34 cellular contexts compared by ENCODE assay signal in the genomic region with DNA sequence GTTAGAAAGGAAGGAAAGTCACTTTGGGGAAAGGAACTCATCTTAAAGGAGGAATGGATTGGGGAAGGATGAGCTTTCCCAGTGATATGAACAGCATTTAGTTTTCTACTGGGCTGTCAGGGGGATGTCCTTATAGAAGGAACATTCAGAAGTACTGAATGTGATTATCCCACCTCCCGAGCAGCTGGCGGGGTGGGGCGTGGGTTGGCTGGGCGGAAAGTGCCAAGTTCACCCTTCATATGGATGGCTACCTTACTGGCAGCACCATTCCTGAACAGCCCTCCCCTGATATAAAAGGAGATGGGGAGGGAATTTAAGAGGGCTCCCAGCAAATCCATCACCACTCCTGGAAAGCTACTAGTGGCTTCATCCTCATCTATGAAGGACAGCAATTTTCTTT.
A peak's percentile ranks its signal among the peaks of the same experiment; 100 is the strongest.
DNase-seq lines count a peak whose midpoint lies in the region; ATAC-seq and TF ChIP-seq lines count a peak whose summit lies in the region.
"Had no signal": no experiment of that assay in that cellular context is flagged by ENCODE, and none has a peak within 500 bp of the region (broad histone marks: within the 10 kb centered on the region; RNA-seq: fewer than 3 reads in every experiment).

No MANE protein-coding gene starts in this region.

- no peaks in the 10 kb centered on the region for H4K20me1 ChIP-seq in GM23338 (replicated peaks; ENCODE audit: insufficient read depth)
- H4K20me1 ChIP-seq: BLaER1; BLaER1 treated with 17β-estradiol and CSF1 and Interleukin-3, amounts not matched to agents 10 nM and 100 nM had no signal

- no peak overlapping the region for H3K27ac Mint-ChIP-seq in GM23338
- H3K27ac Mint-ChIP-seq in brain, result peak overlapping the region in 3 of 5 experiments; percentile 9 to 85 (median 14)
- H3K27ac Mint-ChIP-seq: B cell; CD14-positive monocyte; CD4-positive, alpha-beta memory T cell; CD4-positive, alpha-beta T cell; CD4-positive, CD25-positive, alpha-beta regulatory T cell; CD8-positive, alpha-beta memory T cell; CD8-positive, alpha-beta T cell had no signal

- H3K23ac ChIP-seq in trophoblast cell (ENCODE audit: low read length), result no peak overlapping the region

- DNase-seq in DMS 273 (lab: John Stamatoyannopoulos, UW; ENCODE audit: unreplicated experiment) (peak; percentile 59), DMS 273 treated with DMSO at 0.1 percent for 48 hours (lab: John Stamatoyannopoulos, UW) (no peak), GM23338 (ENCODE audit: low spot score) (no peak), trophoblast cell (no peak), NCI-H1436 (lab: John Stamatoyannopoulos, UW) (no peak), NCI-H146 (lab: John Stamatoyannopoulos, UW) (no peak)
- DNase-seq: 8988T; ACHN; AML-193; BE2C; C1 segment of cervical spinal cord; Caco-2; Calu3; CD4-positive, alpha-beta memory T cell; CD4-positive, alpha-beta T cell; CD4-positive, CD25-positive, alpha-beta regulatory T cell; CD8-positive, alpha-beta memory T cell; CD8-positive, alpha-beta T cell; COR-L47; DMS153; DMS53; DMS79; DMS79 treated with DMSO at 0.1 percent for 48 hours; DND-41; EL had no signal

- H3K79me1 ChIP-seq in trophoblast cell (ENCODE audit: low read length), result no peaks in the 10 kb centered on the region

- H3K36me3 Mint-ChIP-seq in GM23338 (ENCODE audit: low read depth), result no peaks in the 10 kb centered on the region
- H3K36me3 Mint-ChIP-seq in brain, result peaks cover 42% of the 10 kb centered on the region
- H3K36me3 Mint-ChIP-seq: CD14-positive monocyte; CD4-positive, alpha-beta memory T cell; CD4-positive, CD25-positive, alpha-beta regulatory T cell; CD8-positive, alpha-beta memory T cell; CD8-positive, alpha-beta T cell had no signal

- H4K8ac ChIP-seq in trophoblast cell (ENCODE audit: low read depth, low read length), result no peak overlapping the region

- no peak overlapping the region for H3K4me3 ChIP-seq in GM23338
- peak overlapping the region; percentile 57 for H3K4me3 ChIP-seq in trophoblast cell (ENCODE audit: low read depth, low read length)
- H3K4me3 ChIP-seq: A549; BLaER1; BLaER1 treated with 17β-estradiol and CSF1 and Interleukin-3, amounts not matched to agents 10 nM and 100 nM had no signal

- no peaks in the 10 kb centered on the region for H3K9me3 ChIP-seq in trophoblast cell (ENCODE audit: insufficient read depth, low read depth, low read length)
- H3K9me3 ChIP-seq: A549; BE2C; BLaER1; BLaER1 treated with 17β-estradiol and CSF1 and Interleukin-3, amounts not matched to agents 10 nM and 100 nM; Caco-2 had no signal

- no peak overlapping the region for H3K4ac ChIP-seq in trophoblast cell (ENCODE audit: low read depth, low read length)

- no peak overlapping the region for H2BK5ac ChIP-seq in trophoblast cell (ENCODE audit: low read depth, low read length, poor library complexity)

- no peaks in the 10 kb centered on the region for H3K4me1 Mint-ChIP-seq in GM23338
- no peaks in the 10 kb centered on the region for H3K4me1 Mint-ChIP-seq in brain
- H3K4me1 Mint-ChIP-seq: B cell; CD14-positive monocyte; CD4-positive, alpha-beta memory T cell; CD4-positive, CD25-positive, alpha-beta regulatory T cell; CD8-positive, alpha-beta memory T cell had no signal

- ATAC-seq in GM23338, result no peak
- no peak for ATAC-seq in GM18861 (IDR thresholded peaks at IDR 0.05; ENCODE audit: unreplicated experiment)
- ATAC-seq: A549; CD8-positive, alpha-beta T cell had no signal

- WGBS in trophoblast cell (ENCODE audit: extremely low coverage, insufficient coverage, insufficient read length), result no CpG with 5 or more reads among the region's 4 CpGs

- H3K4me3 Mint-ChIP-seq in GM23338 (no peak overlapping the region), brain (no peak overlapping the region)
- H3K4me3 Mint-ChIP-seq: B cell; CD14-positive monocyte; CD4-positive, alpha-beta memory T cell; CD4-positive, alpha-beta T cell; CD4-positive, CD25-positive, alpha-beta regulatory T cell; CD8-positive, alpha-beta memory T cell; CD8-positive, alpha-beta T cell had no signal

- H2AFZ ChIP-seq in GM23338 (peak overlapping the region; percentile 88), trophoblast cell (ENCODE audit: insufficient read depth, low read length, poor library complexity) (no peak overlapping the region)

- H4K91ac ChIP-seq in trophoblast cell (ENCODE audit: low read depth, low read length), result no peak overlapping the region

- no peaks in the 10 kb centered on the region for H3K4me1 ChIP-seq in GM23338 (ENCODE audit: insufficient read depth)
- H3K4me1 ChIP-seq in trophoblast cell (ENCODE audit: control insufficient read depth in 1 of 2, insufficient read depth in 2 of 2, low read length in 2 of 2), result no peaks in the 10 kb centered on the region
- H3K4me1 ChIP-seq: A549; BE2C; BLaER1; BLaER1 treated with 17β-estradiol and CSF1 and Interleukin-3, amounts not matched to agents 10 nM and 100 nM; Caco-2 had no signal

- H3K4me2 ChIP-seq in GM23338 (no peak overlapping the region), trophoblast cell (ENCODE audit: low read length) (no peak overlapping the region)
- H3K4me2 ChIP-seq: A549; BLaER1; BLaER1 treated with 17β-estradiol and CSF1 and Interleukin-3, amounts not matched to agents 10 nM and 100 nM had no signal

- H3K36me3 ChIP-seq in GM23338 (ENCODE audit: insufficient read depth), result no peaks in the 10 kb centered on the region
- no peaks in the 10 kb centered on the region for H3K36me3 ChIP-seq in trophoblast cell (ENCODE audit: control insufficient read depth in 1 of 2, insufficient read depth in 2 of 2, low read length in 2 of 2)
- H3K36me3 ChIP-seq: BE2C; BLaER1; BLaER1 treated with 17β-estradiol and CSF1 and Interleukin-3, amounts not matched to agents 10 nM and 100 nM had no signal

- H3F3A ChIP-seq in GM23338 (replicated peaks; ENCODE audit: low read depth), result no peaks in the 10 kb centered on the region

- H3K9ac ChIP-seq in trophoblast cell (ENCODE audit: low read length), result no peak overlapping the region
- H3K9ac ChIP-seq: BLaER1; BLaER1 treated with 17β-estradiol and CSF1 and Interleukin-3, amounts not matched to agents 10 nM and 100 nM had no signal

- no peaks in the 10 kb centered on the region for H3K9me2 ChIP-seq in GM23338 (ENCODE audit: insufficient read depth)

- no peak overlapping the region for H3K27ac ChIP-seq in GM23338 (ENCODE audit: low read depth)
- no peak overlapping the region for H3K27ac ChIP-seq in trophoblast cell (ENCODE audit: low read depth, low read length)
- H3K27ac ChIP-seq: 22Rv1; A549; BLaER1; BLaER1 treated with 17β-estradiol and CSF1 and Interleukin-3, amounts not matched to agents 10 nM and 100 nM; C4-2B had no signal

- TF ChIP-seq CTCF in GM23338 (conservative IDR thresholded peaks at IDR 0.05; ENCODE audit: low read depth in 2 of 2) (no peak), brain (conservative IDR thresholded peaks at IDR 0.05) (no peak)

- no peaks in the 10 kb centered on the region for H3K9me3 Mint-ChIP-seq in GM23338
- no peaks in the 10 kb centered on the region for H3K9me3 Mint-ChIP-seq in brain
- H3K9me3 Mint-ChIP-seq: CD4-positive, alpha-beta memory T cell; CD4-positive, alpha-beta T cell; CD4-positive, CD25-positive, alpha-beta regulatory T cell; CD8-positive, alpha-beta memory T cell; CD8-positive, alpha-beta T cell had no signal

- no peak overlapping the region for H3K14ac ChIP-seq in trophoblast cell (ENCODE audit: low read length)

- no peak overlapping the region for H3K18ac ChIP-seq in trophoblast cell (ENCODE audit: low read length)

- no peaks in the 10 kb centered on the region for H3K79me2 ChIP-seq in GM23338 (replicated peaks; ENCODE audit: insufficient read depth)
- no peaks in the 10 kb centered on the region for H3K79me2 ChIP-seq in trophoblast cell (ENCODE audit: control insufficient read depth, insufficient read depth, low read length, poor library complexity)

- H2BK12ac ChIP-seq in trophoblast cell (ENCODE audit: low read length), result no peak overlapping the region

- H3K27me3 Mint-ChIP-seq in GM23338 (ENCODE audit: insufficient read depth, low read depth, poor library complexity) (peaks cover 3% of the 10 kb centered on the region), brain (no peaks in the 10 kb centered on the region)

- H4K12ac ChIP-seq in trophoblast cell (ENCODE audit: low read depth, low read length), result no peak overlapping the region

- no peaks in the 10 kb centered on the region for H3K27me3 ChIP-seq in GM23338 (ENCODE audit: insufficient read depth)
- H3K27me3 ChIP-seq in trophoblast cell (ENCODE audit: insufficient read depth, low read length), result no peaks in the 10 kb centered on the region
- H3K27me3 ChIP-seq: BE2C; BLaER1; BLaER1 treated with 17β-estradiol and CSF1 and Interleukin-3, amounts not matched to agents 10 nM and 100 nM had no signal

- no peak overlapping the region for H2AK5ac ChIP-seq in trophoblast cell (ENCODE audit: low read length)

- H2BK120ac ChIP-seq in trophoblast cell (ENCODE audit: insufficient read depth, low read length, poor library complexity), result no peak overlapping the region

TF ChIP-seq in GM23338, 12 proteins besides CTCF, POLR2A, EP300 and RAD21 (continues in another document):
- TF ChIP-seq CREB1 (CRISPR knock-in tag; IDR thresholded peaks at IDR 0.05; ENCODE audit: low read depth), result no peak
- TF ChIP-seq, protein P1, sequence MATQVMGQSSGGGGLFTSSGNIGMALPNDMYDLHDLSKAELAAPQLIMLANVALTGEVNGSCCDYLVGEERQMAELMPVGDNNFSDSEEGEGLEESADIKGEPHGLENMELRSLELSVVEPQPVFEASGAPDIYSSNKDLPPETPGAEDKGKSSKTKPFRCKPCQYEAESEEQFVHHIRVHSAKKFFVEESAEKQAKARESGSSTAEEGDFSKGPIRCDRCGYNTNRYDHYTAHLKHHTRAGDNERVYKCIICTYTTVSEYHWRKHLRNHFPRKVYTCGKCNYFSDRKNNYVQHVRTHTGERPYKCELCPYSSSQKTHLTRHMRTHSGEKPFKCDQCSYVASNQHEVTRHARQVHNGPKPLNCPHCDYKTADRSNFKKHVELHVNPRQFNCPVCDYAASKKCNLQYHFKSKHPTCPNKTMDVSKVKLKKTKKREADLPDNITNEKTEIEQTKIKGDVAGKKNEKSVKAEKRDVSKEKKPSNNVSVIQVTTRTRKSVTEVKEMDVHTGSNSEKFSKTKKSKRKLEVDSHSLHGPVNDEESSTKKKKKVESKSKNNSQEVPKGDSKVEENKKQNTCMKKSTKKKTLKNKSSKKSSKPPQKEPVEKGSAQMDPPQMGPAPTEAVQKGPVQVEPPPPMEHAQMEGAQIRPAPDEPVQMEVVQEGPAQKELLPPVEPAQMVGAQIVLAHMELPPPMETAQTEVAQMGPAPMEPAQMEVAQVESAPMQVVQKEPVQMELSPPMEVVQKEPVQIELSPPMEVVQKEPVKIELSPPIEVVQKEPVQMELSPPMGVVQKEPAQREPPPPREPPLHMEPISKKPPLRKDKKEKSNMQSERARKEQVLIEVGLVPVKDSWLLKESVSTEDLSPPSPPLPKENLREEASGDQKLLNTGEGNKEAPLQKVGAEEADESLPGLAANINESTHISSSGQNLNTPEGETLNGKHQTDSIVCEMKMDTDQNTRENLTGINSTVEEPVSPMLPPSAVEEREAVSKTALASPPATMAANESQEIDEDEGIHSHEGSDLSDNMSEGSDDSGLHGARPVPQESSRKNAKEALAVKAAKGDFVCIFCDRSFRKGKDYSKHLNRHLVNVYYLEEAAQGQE (IDR thresholded peaks at IDR 0.05; ENCODE audit: unreplicated experiment), result no peak
- no peak for TF ChIP-seq ZNF331 (CRISPR knock-in tag; IDR thresholded peaks at IDR 0.05; ENCODE audit: low read depth)
